ENCODE assay signal across 10 cellular contexts in genomic region chr14:94056579-94057308, GRCh38. TPM values are rescaled to one million over a fixed set of nuclear protein-coding genes. Genes with fewer than 3 reads are reported as not detected.
DNase-seq lines count a peak whose midpoint lies in the region; ATAC-seq and TF ChIP-seq lines count a peak whose summit lies in the region.
"Had no signal": no experiment of that assay in that cellular context is flagged by ENCODE, and none has a peak within 500 bp of the region (broad histone marks: within the 10 kb centered on the region; RNA-seq: fewer than 3 reads in every experiment).

No MANE protein-coding gene starts in this region.

- POLR2A ChIA-PET in CD4-positive, alpha-beta memory T cell (lab: Charles Lee; ENCODE audit: partially characterized antibody): interaction anchor here (0.7 to 1.2 kb wide), 4 partner anchors 11 to 113 kb away, joined by 3 to 5 read pairs (median 4); partner anchors contain the start of genes DDX24 and IFI27L1
- POLR2A ChIA-PET in GM10248 (lab: Yijun Ruan, JAX): interaction anchor here (1.2 to 1.5 kb wide), 3 partner anchors 9 to 24 kb away, joined by 6 to 8 read pairs (median 8); partner anchors contain the start of genes DDX24 and IFI27L1

- TF ChIP-seq CTCF in body of pancreas (IDR thresholded peaks at IDR 0.05) (no peak), GM10248 (IDR thresholded peaks at IDR 0.05; ENCODE audit: control extremely low read depth, extremely low read depth, low read depth, missing control alignments) (no peak), HFFc6 (IDR thresholded peaks at IDR 0.05) (no peak)

- no peaks in the 10 kb centered on the region for H3K27me3 ChIP-seq in CD4-positive, alpha-beta memory T cell (ENCODE audit: insufficient read depth, low read length)
- no peaks in the 10 kb centered on the region for H3K27me3 ChIP-seq in body of pancreas
- H3K27me3 ChIP-seq: breast epithelium had no signal

- 79 to 83% methylated on average over 6 of the region's 6 CpGs for WGBS in body of pancreas, 2 donors

- ATAC-seq in GM19351 (IDR thresholded peaks at IDR 0.05; ENCODE audit: unreplicated experiment) (peak; percentile 83), HG03135 (IDR thresholded peaks at IDR 0.05; ENCODE audit: unreplicated experiment) (peak; percentile 79), body of pancreas (no peak)

- intact Hi-C loops in CD4-positive, alpha-beta memory T cell (cut with micrococcal nuclease): no loop called here
- intact Hi-C loops in body of pancreas (cut with DNase I): no loop called here

- no peaks in the 10 kb centered on the region for H3K9me3 Mint-ChIP-seq in CD4-positive, alpha-beta memory T cell
- H3K9me3 Mint-ChIP-seq in HFFc6: no peaks in the 10 kb centered on the region

- no peak overlapping the region for H3K4me3 ChIP-seq in CD4-positive, alpha-beta memory T cell (ENCODE audit: low read length in 2 of 2)
- H3K4me3 ChIP-seq in body of pancreas: no peak overlapping the region
- H3K4me3 ChIP-seq: breast epithelium had no signal

- no peaks in the 10 kb centered on the region for H3K9me3 ChIP-seq in CD4-positive, alpha-beta memory T cell (ENCODE audit: control insufficient read depth in 1 of 2, low read length in 2 of 2)
- no peaks in the 10 kb centered on the region for H3K9me3 ChIP-seq in body of pancreas
- H3K9me3 ChIP-seq: breast epithelium had no signal

- H3K27ac ChIP-seq in CD4-positive, alpha-beta memory T cell (ENCODE audit: low read depth, low read length): peak overlapping the region; percentile 18
- peak overlapping the region; percentile 2 to 70 (median 40) for H3K27ac ChIP-seq in body of pancreas
- H3K27ac ChIP-seq: breast epithelium had no signal

- DNase-seq in CD4-positive, alpha-beta memory T cell: peak in 2 of 5 donors; percentile 22 to 42
- peak in 1 of 4 donors; percentile 9 for DNase-seq in body of pancreas
- DNase-seq in GM10248 (ENCODE audit: extremely low spot score): no peak
- no peak for DNase-seq in T1000 (lab: John Stamatoyannopoulos, UW)
- DNase-seq in iPS-NIHi11 (ENCODE audit: low spot score): no peak
- DNase-seq in HFFc6: no peak

- no peaks in the 10 kb centered on the region for H3K27me3 Mint-ChIP-seq in CD4-positive, alpha-beta memory T cell
- no peaks in the 10 kb centered on the region; the same call in 1 of the 2 replicates for H3K27me3 Mint-ChIP-seq in HFFc6 (ENCODE audit: insufficient read depth)

- peaks cover 54% of the 10 kb centered on the region for H3K4me1 ChIP-seq in CD4-positive, alpha-beta memory T cell (ENCODE audit: insufficient read depth, low read length)
- H3K4me1 ChIP-seq in body of pancreas: peaks cover 48% of the 10 kb centered on the region
- H3K4me1 ChIP-seq: breast epithelium had no signal

- H3K36me3 Mint-ChIP-seq in CD4-positive, alpha-beta memory T cell: peaks cover 77 to 95% of the 10 kb centered on the region in 2 donors
- H3K36me3 Mint-ChIP-seq in HFFc6 (ENCODE audit: low read depth): peaks cover 62% of the 10 kb centered on the region

- H3K36me3 ChIP-seq in CD4-positive, alpha-beta memory T cell (ENCODE audit: insufficient read depth, low read length): peaks cover 92% of the 10 kb centered on the region
- H3K36me3 ChIP-seq in body of pancreas (replicated peaks in 1 of 2; ENCODE audit: insufficient read depth in 1 of 2, low read depth in 2 of 2): peaks cover 4 to 30% of the 10 kb centered on the region in 2 donors

- no peak for TF ChIP-seq POLR2A in body of pancreas (IDR thresholded peaks at IDR 0.05)

- peaks cover 47 to 86% (median 59%) of the 10 kb centered on the region in 4 donors for H3K4me1 Mint-ChIP-seq in CD4-positive, alpha-beta memory T cell
- H3K4me1 Mint-ChIP-seq in HFFc6 (ENCODE audit: low read depth): no peaks in the 10 kb centered on the region

- CTCF ChIA-PET in CD4-positive, alpha-beta memory T cell (lab: Charles Lee; ENCODE audit: partially characterized antibody): interaction anchor here (1.0 to 2.6 kb wide), 7 partner anchors 15 to 124 kb away, joined by 3 to 10 read pairs (median 3); no protein-coding TSS in a partner anchor
- CTCF ChIA-PET in GM10248 (lab: Yijun Ruan, JAX): interaction anchor here (0.7 to 3.7 kb wide), 11 partner anchors 10 to 125 kb away, joined by 3 to 25 read pairs (median 4); no protein-coding TSS in a partner anchor

- H3K4me3 Mint-ChIP-seq in CD4-positive, alpha-beta memory T cell: peak overlapping the region in 5 of 8 donors; percentile 4 to 63 (median 22)
- no peak overlapping the region for H3K4me3 Mint-ChIP-seq in HFFc6

- peak overlapping the region; percentile 36 to 85 (median 77) for H3K27ac Mint-ChIP-seq in CD4-positive, alpha-beta memory T cell
- no peak overlapping the region for H3K27ac Mint-ChIP-seq in HFFc6

RNA-seq across cellular contexts. Expression of gene DDX24, which starts 24.3 kb away (rescaled TPM):
- 100 to 1,000 TPM; 313 to 322 TPM for total RNA-seq in CD4-positive, alpha-beta memory T cell
- 100 to 1,000 TPM; 135 to 307 TPM for polyA plus RNA-seq in CD4-positive, alpha-beta memory T cell
- 10 to 100 TPM; 48.0 to 95.6 TPM for total RNA-seq in body of pancreas
- total RNA-seq in HFFc6 (2021; fragmentation: NEBNext Ultra II Directional; extraction: Animal tissue kit (Norgen Biotek cat#: 25700)): 100 to 1,000 TPM; 167 to 191 (median 187) TPM

RNA-seq across cellular contexts. Expression of gene IFI27L1, which starts 24.4 kb away (rescaled TPM):
- 1 to 10 TPM; 7.4 to 7.9 TPM for total RNA-seq in CD4-positive, alpha-beta memory T cell
- 1 to 10 TPM; 6.3 to 8.5 TPM for polyA plus RNA-seq in CD4-positive, alpha-beta memory T cell
- 1 to 10 TPM; 3.4 to 5.6 TPM for total RNA-seq in body of pancreas
- total RNA-seq in HFFc6 (2021; fragmentation: NEBNext Ultra II Directional; extraction: Animal tissue kit (Norgen Biotek cat#: 25700)): 10 to 100 TPM; 22.3 to 28.2 (median 23.7) TPM

RNA-seq across cellular contexts. Expression of gene OTUB2, which starts 30.6 kb away (rescaled TPM):
- under 1 TPM; 0.42 to 0.67 TPM for total RNA-seq in CD4-positive, alpha-beta memory T cell
- polyA plus RNA-seq in CD4-positive, alpha-beta memory T cell: 1 to 10 TPM in 1 of 2 donors, under 1 TPM in 1; 0.19 to 1.1 TPM
- total RNA-seq in body of pancreas: 1 to 10 TPM in 1 of 2 donors, under 1 TPM in 1; 0.33 to 1.8 TPM
- total RNA-seq in HFFc6 (2021; fragmentation: NEBNext Ultra II Directional; extraction: Animal tissue kit (Norgen Biotek cat#: 25700)): 1 to 10 TPM in 4 of 6 experiments, under 1 TPM in 2; 0.77 to 1.8 (median 1.2) TPM

RNA-seq across cellular contexts. Expression of gene IFI27, which starts 53.8 kb away (rescaled TPM):
- 1 to 10 TPM in 1 of 2 experiments, under 1 TPM in 1; 0.87 to 1.5 TPM for total RNA-seq in CD4-positive, alpha-beta memory T cell
- 10 to 100 TPM; 15.9 to 24.0 TPM for polyA plus RNA-seq in CD4-positive, alpha-beta memory T cell
- 10 to 100 TPM in 1 of 2 donors, 1 to 10 TPM in 1; 8.8 to 38.6 TPM for total RNA-seq in body of pancreas
- total RNA-seq in HFFc6 (2021; fragmentation: NEBNext Ultra II Directional; extraction: Animal tissue kit (Norgen Biotek cat#: 25700)): under 1 TPM in 2 of 6 experiments, not detected in 4; 0.29 to 0.46 TPM

RNA-seq across cellular contexts. Expression of gene CCDC197, which starts 59.6 kb away (rescaled TPM):
- not detected for total RNA-seq in CD4-positive, alpha-beta memory T cell
- polyA plus RNA-seq in CD4-positive, alpha-beta memory T cell: not detected
- not detected for total RNA-seq in body of pancreas
- total RNA-seq in HFFc6 (2021; fragmentation: NEBNext Ultra II Directional; extraction: Animal tissue kit (Norgen Biotek cat#: 25700)): not detected
- total RNA-seq: breast epithelium, Daoy had no signal
